15 cellular contexts compared by ENCODE assay signal in the genomic region with DNA sequence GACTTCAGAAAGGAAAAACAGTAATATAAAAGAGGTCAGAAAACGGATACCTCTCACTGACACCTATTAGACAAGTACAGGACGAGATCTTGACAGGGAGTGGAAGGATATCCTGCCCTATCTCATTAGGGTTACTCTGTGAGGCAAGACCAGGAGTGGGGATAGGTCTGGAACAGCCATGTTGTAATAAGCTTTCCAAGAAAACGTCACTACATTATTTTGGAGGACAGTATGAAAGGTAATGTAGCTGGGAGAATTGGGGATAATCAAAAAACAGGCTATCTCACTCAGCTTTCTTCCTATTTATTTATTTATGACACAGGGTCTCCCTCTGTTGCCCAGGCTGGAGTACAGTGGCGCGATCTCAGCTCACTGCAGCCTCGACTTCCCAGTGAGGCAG.
"Had no signal": no experiment of that assay in that cellular context is flagged by ENCODE, and none has a peak within 500 bp of the region (broad histone marks: within the 10 kb centered on the region; RNA-seq: fewer than 3 reads in every experiment).

No MANE protein-coding gene starts in this region.

- H3K4me2 ChIP-seq: smooth muscle cell had no signal

- ATAC-seq: effector memory CD8-positive, alpha-beta T cell; gastroesophageal sphincter; left lobe of liver; naive thymus-derived CD8-positive, alpha-beta T cell; right cardiac atrium had no signal

- DNase-seq: effector memory CD8-positive, alpha-beta T cell; esophagus squamous epithelium; foreskin fibroblast; glutamatergic neuron; islet precursor cell; mammary epithelial cell; naive thymus-derived CD8-positive, alpha-beta T cell; ovary; right cardiac atrium; stimulated activated CD4-positive, alpha-beta T cell treated with anti-CD3 and anti-CD28 coated beads, Interleukin-2, amount 100 ng/mL, for 48 hours; stimulated activated naive CD4-positive, alpha-beta T cell treated with Interleukin-2 at 50 U/mL for 16 hours; trophoblast cell had no signal

- H3K4me3 ChIP-seq: esophagus squamous epithelium, gastroesophageal sphincter, ovary, smooth muscle cell had no signal

- H3K9me3 ChIP-seq: esophagus squamous epithelium, gastroesophageal sphincter, ovary had no signal

- H3K4me1 ChIP-seq: gastroesophageal sphincter had no signal

- H3K27me3 ChIP-seq: esophagus squamous epithelium, gastroesophageal sphincter, ovary had no signal

- H3K36me3 ChIP-seq: esophagus squamous epithelium, gastroesophageal sphincter, ovary had no signal

- H3K27ac ChIP-seq: esophagus squamous epithelium, gastroesophageal sphincter, ovary had no signal
